ENCODE assay signal across 1 cellular context in genomic region chr5:31237159-31237558, GRCh38.
TF ChIP-seq lines count a peak whose summit lies in the region.

No MANE protein-coding gene starts in this region.

TF ChIP-seq in GM23338, 12 proteins besides CTCF, POLR2A, EP300 and RAD21 (continued from another document):
- TF ChIP-seq ZNF462 (CRISPR knock-in tag; IDR thresholded peaks at IDR 0.05) (no peak), NANOG (IDR thresholded peaks at IDR 0.05; ENCODE audit: borderline replicate concordance) (no peak), ZNF331 (CRISPR knock-in tag; IDR thresholded peaks at IDR 0.05; ENCODE audit: low read depth) (no peak), POLR2AphosphoS5 (IDR thresholded peaks at IDR 0.05; ENCODE audit: low read depth) (no peak), JUNB (IDR thresholded peaks at IDR 0.05; ENCODE audit: unreplicated experiment) (no peak), CREB1 (CRISPR knock-in tag; IDR thresholded peaks at IDR 0.05; ENCODE audit: low read depth) (no peak), REST (IDR thresholded peaks at IDR 0.05; ENCODE audit: unreplicated experiment) (no peak), STAT1 (IDR thresholded peaks at IDR 0.05; ENCODE audit: unreplicated experiment) (no peak)
